In genomic region chr16:25048146-25048618, GRCh38 we compare ENCODE assay signal across 9 cellular contexts. TPM values are rescaled to one million over a fixed set of nuclear protein-coding genes. Genes with fewer than 3 reads are reported as not detected.
A peak's percentile ranks its signal among the peaks of the same experiment; 100 is the strongest.
DNase-seq lines count a peak whose midpoint lies in the region; ATAC-seq, FAIRE-seq and TF ChIP-seq lines count a peak whose summit lies in the region.
"Had no signal": no experiment of that assay in that cellular context is flagged by ENCODE, and none has a peak within 500 bp of the region (broad histone marks: within the 10 kb centered on the region; RNA-seq: fewer than 3 reads in every experiment).

No MANE protein-coding gene starts in this region.

- no peaks in the 10 kb centered on the region for H3K9me2 ChIP-seq in GM23338 (ENCODE audit: insufficient read depth)

- no peaks in the 10 kb centered on the region for H4K20me1 ChIP-seq in GM23338 (replicated peaks; ENCODE audit: insufficient read depth)

- WGBS in small intestine, 3 donors: 20 to 35% (median 32%) methylated on average over 4 of the region's 4 CpGs

- TF ChIP-seq CTCF in GM23338 (conservative IDR thresholded peaks at IDR 0.05; ENCODE audit: low read depth in 2 of 2) (no peak), WERI-Rb-1 (IDR thresholded peaks at IDR 0.05; ENCODE audit: low read depth, low read length) (no peak), fibroblast of pulmonary artery (IDR thresholded peaks at IDR 0.05; ENCODE audit: low read length, missing control alignments) (no peak)

- no peaks in the 10 kb centered on the region for H3K9me3 ChIP-seq in WERI-Rb-1 (ENCODE audit: severe bottlenecking)
- H3K9me3 ChIP-seq in small intestine (ENCODE audit: control insufficient read depth, low read depth): no peaks in the 10 kb centered on the region

- 0 out of 2 replicates have a peak overlapping the region, but pooled peaks have one; percentile 21 for H3K4me2 ChIP-seq in GM23338

- H2AFZ ChIP-seq in GM23338: peak overlapping the region; percentile 48

- no peaks in the 10 kb centered on the region for H3F3A ChIP-seq in GM23338 (replicated peaks; ENCODE audit: low read depth)

- peaks cover 7% of the 10 kb centered on the region for H3K27me3 Mint-ChIP-seq in GM23338 (ENCODE audit: insufficient read depth, low read depth, poor library complexity)

- H3K27ac ChIP-seq in GM23338 (ENCODE audit: low read depth) (0 out of 2 replicates have a peak overlapping the region, but pooled peaks have one; percentile 37), WERI-Rb-1 (peak overlapping the region; percentile 37), small intestine (ENCODE audit: low read depth in 1 of 2, low read length in 1 of 2) (peak overlapping the region; percentile 57 to 97)

- H3K4me1 ChIP-seq in GM23338 (ENCODE audit: insufficient read depth): peaks cover 3% of the 10 kb centered on the region; the same call in 1 of the 2 replicates
- peaks cover 0 to 7% of the 10 kb centered on the region in 2 donors for H3K4me1 ChIP-seq in small intestine (ENCODE audit: control insufficient read depth in 2 of 2, insufficient read depth in 1 of 2, low read depth in 1 of 2, low read length in 1 of 2)

- no peaks in the 10 kb centered on the region for H3K79me2 ChIP-seq in GM23338 (replicated peaks; ENCODE audit: insufficient read depth)

- DNase-seq in GM23338 (ENCODE audit: low spot score): no peak
- no peak for DNase-seq in WERI-Rb-1
- DNase-seq in fibroblast of pulmonary artery (ENCODE audit: low read depth): no peak
- no peak for DNase-seq in small intestine
- no peak for DNase-seq in DMS79 treated with DMSO at 0.1 percent for 48 hours (lab: John Stamatoyannopoulos, UW)
- no peak for DNase-seq in activated CD4-positive, alpha-beta T cell treated with anti-CD3 and anti-CD28 coated beads for 1 hour
- DNase-seq: NCI-H2107 had no signal

- H3K4me3 ChIP-seq in GM23338: no peak overlapping the region
- peak overlapping the region; percentile 39 for H3K4me3 ChIP-seq in WERI-Rb-1 (ENCODE audit: low read depth, low read length)
- peak overlapping the region; percentile 57 for H3K4me3 ChIP-seq in fibroblast of pulmonary artery (replicated peaks; ENCODE audit: low read depth, low read length)
- peak overlapping the region in 1 of 2 donors; percentile 7 for H3K4me3 ChIP-seq in small intestine (ENCODE audit: low read depth in 1 of 2, low read length in 2 of 2)

- peak overlapping the region; percentile 46; the same call in 2 of the 3 replicates for H3K4me3 Mint-ChIP-seq in GM23338

- ATAC-seq in GM23338: no peak
- no peak for ATAC-seq in HG03095 (IDR thresholded peaks at IDR 0.05; ENCODE audit: unreplicated experiment)
- no peak for ATAC-seq in GM19395 (IDR thresholded peaks at IDR 0.05; ENCODE audit: unreplicated experiment)

- no peaks in the 10 kb centered on the region for H3K36me3 ChIP-seq in GM23338 (ENCODE audit: insufficient read depth)
- no peaks in the 10 kb centered on the region for H3K36me3 ChIP-seq in WERI-Rb-1
- no peaks in the 10 kb centered on the region for H3K36me3 ChIP-seq in small intestine (ENCODE audit: control insufficient read depth in 2 of 2, insufficient read depth in 2 of 2, low read length in 2 of 2)

- H3K27me3 ChIP-seq in GM23338 (ENCODE audit: insufficient read depth) (no peaks in the 10 kb centered on the region), WERI-Rb-1 (ENCODE audit: insufficient read depth, low read depth, severe bottlenecking) (no peaks in the 10 kb centered on the region), small intestine (ENCODE audit: control insufficient read depth in 2 of 2, insufficient read depth in 2 of 2, low read length in 2 of 2) (no peaks in the 10 kb centered on the region)

- no peaks in the 10 kb centered on the region for H3K9me3 Mint-ChIP-seq in GM23338

- H3K36me3 Mint-ChIP-seq in GM23338 (ENCODE audit: low read depth): no peaks in the 10 kb centered on the region

- H3K27ac Mint-ChIP-seq in GM23338: peak overlapping the region; percentile 98

- no peak for FAIRE-seq in small intestine (lab: Jason Lieb, UNC)

- peaks cover 7% of the 10 kb centered on the region; the same call in 2 of the 3 replicates for H3K4me1 Mint-ChIP-seq in GM23338

TF ChIP-seq in GM23338, 12 proteins besides CTCF, POLR2A, EP300 and RAD21 (continues in another document):
- no peak for TF ChIP-seq POLR2AphosphoS5 (IDR thresholded peaks at IDR 0.05; ENCODE audit: low read depth)
- no peak for TF ChIP-seq ZNF114 (CRISPR knock-in tag; IDR thresholded peaks at IDR 0.05)
- TF ChIP-seq JUNB (IDR thresholded peaks at IDR 0.05; ENCODE audit: unreplicated experiment): no peak
- TF ChIP-seq EZH2 (IDR thresholded peaks at IDR 0.05; ENCODE audit: low read depth, unreplicated experiment): no peak
- TF ChIP-seq ETS1 (IDR thresholded peaks at IDR 0.05): no peak
- no peak for TF ChIP-seq ZNF331 (CRISPR knock-in tag; IDR thresholded peaks at IDR 0.05; ENCODE audit: low read depth)
- TF ChIP-seq CREB1 (CRISPR knock-in tag; IDR thresholded peaks at IDR 0.05; ENCODE audit: low read depth): no peak
- no peak for TF ChIP-seq ZNF462 (CRISPR knock-in tag; IDR thresholded peaks at IDR 0.05)
- no peak for TF ChIP-seq NANOG (IDR thresholded peaks at IDR 0.05; ENCODE audit: borderline replicate concordance)
- no peak for TF ChIP-seq STAT1 (IDR thresholded peaks at IDR 0.05; ENCODE audit: unreplicated experiment)
- no peak for TF ChIP-seq EZH2phosphoT487 (IDR thresholded peaks at IDR 0.05; ENCODE audit: unreplicated experiment)

RNA-seq across cellular contexts. Expression of gene ARHGAP17, which starts 33.0 kb away (rescaled TPM):
- 59.0 and 85.5 TPM in 2 replicates for total RNA-seq in GM23338 (2014; rRNA removed; shearing (Covaris generic))
- polyA plus RNA-seq in GM23338 (2016; fragmentation: Nextera tagmentation; extraction: Ambion mirVana) (40.0 and 40.6 TPM in 2 replicates), small intestine (10 to 100 TPM; 37.9 to 76.7 (median 55.1) TPM)
